In the genomic region with DNA sequence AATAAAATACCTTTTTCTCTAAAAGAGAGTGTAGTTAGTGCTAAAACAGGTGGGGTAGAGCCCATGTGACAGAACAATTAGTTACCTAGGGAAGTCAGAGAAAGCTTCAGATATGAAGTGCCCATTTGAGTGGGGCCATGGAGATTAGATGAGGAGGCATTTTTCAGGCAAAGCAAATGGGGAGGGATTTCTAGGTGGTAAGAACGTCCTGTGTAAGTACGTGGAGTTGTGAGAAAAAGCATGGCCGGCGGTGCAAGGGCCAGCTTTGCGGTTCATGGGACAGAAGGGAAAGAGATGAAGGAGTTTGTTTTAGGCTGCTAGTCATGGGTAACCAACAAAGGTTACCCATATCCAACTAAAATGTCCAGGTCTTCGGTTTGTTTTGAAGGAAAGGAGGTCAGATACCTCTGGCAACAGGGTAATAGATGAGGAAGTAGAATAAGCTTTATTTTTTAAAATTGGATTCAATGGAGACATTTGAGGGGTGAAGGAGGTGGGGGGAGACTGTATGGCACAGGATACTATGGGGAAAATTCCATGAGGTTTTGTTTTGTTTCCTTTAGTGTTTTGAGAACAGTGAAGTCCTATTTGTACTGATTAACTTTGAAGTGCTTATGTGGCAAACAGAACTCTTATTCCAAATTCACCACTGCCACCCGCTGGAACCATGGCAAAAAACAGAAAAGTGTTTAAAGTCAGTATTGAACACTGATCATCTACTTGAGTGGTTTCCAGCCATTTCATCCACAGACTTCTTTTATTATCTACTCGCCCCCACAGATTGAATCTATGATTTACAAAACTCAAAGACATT, we compare ENCODE assay signal across 9 cellular contexts. TPM values are rescaled to one million over a fixed set of nuclear protein-coding genes. Genes with fewer than 3 reads are reported as not detected.
DNase-seq lines count a peak whose midpoint lies in the region; ATAC-seq, FAIRE-seq and TF ChIP-seq lines count a peak whose summit lies in the region.
"Had no signal": no experiment of that assay in that cellular context is flagged by ENCODE, and none has a peak within 500 bp of the region (broad histone marks: within the 10 kb centered on the region; RNA-seq: fewer than 3 reads in every experiment).

No MANE protein-coding gene starts in this region.

- no peak overlapping the region for H3K4me3 Mint-ChIP-seq in naive thymus-derived CD4-positive, alpha-beta T cell
- H3K4me3 Mint-ChIP-seq: T-cell had no signal

- H4K20me1 ChIP-seq in OCI-LY1 (ENCODE audit: insufficient read depth, low read length): no peaks in the 10 kb centered on the region

- POLR2A ChIA-PET in naive thymus-derived CD4-positive, alpha-beta T cell (lab: Charles Lee): no interaction called here

- no peak overlapping the region for H3K4me3 ChIP-seq in OCI-LY1 (ENCODE audit: low read depth, low read length, poor library complexity, severe bottlenecking)
- H3K4me3 ChIP-seq in naive thymus-derived CD4-positive, alpha-beta T cell (ENCODE audit: low read length): no peak overlapping the region

- H3K27me3 Mint-ChIP-seq in naive thymus-derived CD4-positive, alpha-beta T cell: peaks cover 7 to 33% (median 26%) of the 10 kb centered on the region in 5 donors

- intact Hi-C loops in naive thymus-derived CD4-positive, alpha-beta T cell (cut with micrococcal nuclease): no loop called here

- no peaks in the 10 kb centered on the region for H3K9me2 ChIP-seq in OCI-LY1 (ENCODE audit: low read depth, low read length)

- no peak overlapping the region for H2AFZ ChIP-seq in OCI-LY1 (ENCODE audit: low read length)

- no peak overlapping the region for H3K27ac Mint-ChIP-seq in naive thymus-derived CD4-positive, alpha-beta T cell
- H3K27ac Mint-ChIP-seq: T-cell had no signal

- H3K4me2 ChIP-seq in OCI-LY1 (ENCODE audit: low read length): no peak overlapping the region

- H3K27me3 ChIP-seq in OCI-LY1 (ENCODE audit: insufficient read depth, low read length): no peaks in the 10 kb centered on the region
- no peaks in the 10 kb centered on the region for H3K27me3 ChIP-seq in naive thymus-derived CD4-positive, alpha-beta T cell (ENCODE audit: control insufficient read depth in 2 of 2, insufficient read depth in 2 of 2, low read length in 2 of 2)

- no peaks in the 10 kb centered on the region for H3K9me3 Mint-ChIP-seq in naive thymus-derived CD4-positive, alpha-beta T cell
- H3K9me3 Mint-ChIP-seq: T-cell had no signal

- no peaks in the 10 kb centered on the region for H3K36me3 Mint-ChIP-seq in naive thymus-derived CD4-positive, alpha-beta T cell
- H3K36me3 Mint-ChIP-seq: T-cell had no signal

- CTCF ChIA-PET in naive thymus-derived CD4-positive, alpha-beta T cell (lab: Charles Lee): no interaction called here

- peak; percentile 47 for DNase-seq in glomerular visceral epithelial cell (ENCODE audit: extremely low spot score)
- DNase-seq in naive thymus-derived CD4-positive, alpha-beta T cell: no peak
- DNase-seq in ureter (ENCODE audit: low spot score): no peak
- DNase-seq: T-cell had no signal

- no peak overlapping the region for H3K9ac ChIP-seq in OCI-LY1 (ENCODE audit: low read length)

- peaks cover 0 to 8% (median 3%) of the 10 kb centered on the region in 7 donors for H3K4me1 Mint-ChIP-seq in naive thymus-derived CD4-positive, alpha-beta T cell

- H3K79me2 ChIP-seq in OCI-LY1 (ENCODE audit: insufficient read depth, low read length): no peaks in the 10 kb centered on the region

- no peak overlapping the region for H3K27ac ChIP-seq in OCI-LY1 (ENCODE audit: low read depth, low read length, poor library complexity, severe bottlenecking)
- H3K27ac ChIP-seq in naive thymus-derived CD4-positive, alpha-beta T cell (ENCODE audit: low read depth, low read length): no peak overlapping the region

- no peaks in the 10 kb centered on the region for H3K4me1 ChIP-seq in OCI-LY1 (ENCODE audit: insufficient read depth, low read length, severe bottlenecking)
- peaks cover 0 to 4% of the 10 kb centered on the region in 2 donors for H3K4me1 ChIP-seq in naive thymus-derived CD4-positive, alpha-beta T cell (ENCODE audit: control insufficient read depth in 2 of 2, insufficient read depth in 2 of 2, low read length in 2 of 2)

- H3K36me3 ChIP-seq in OCI-LY1 (ENCODE audit: insufficient read depth, low read length): no peaks in the 10 kb centered on the region
- H3K36me3 ChIP-seq in naive thymus-derived CD4-positive, alpha-beta T cell (ENCODE audit: control insufficient read depth in 2 of 3, insufficient read depth in 3 of 3, low read length in 3 of 3): no peaks in the 10 kb centered on the region

- no peaks in the 10 kb centered on the region for H3F3A ChIP-seq in OCI-LY1 (ENCODE audit: insufficient read depth, low read length)

- ATAC-seq in HG02973 (IDR thresholded peaks at IDR 0.05; ENCODE audit: unreplicated experiment): no peak
- ATAC-seq in naive thymus-derived CD4-positive, alpha-beta T cell: no peak
- no peak for ATAC-seq in HG02610 (IDR thresholded peaks at IDR 0.05; ENCODE audit: unreplicated experiment)
- ATAC-seq: T-cell had no signal

- 0 out of 3 replicates have a peak, but pooled peaks have one; percentile 7 for TF ChIP-seq CTCF in GM12872 (IDR thresholded peaks at IDR 0.05; ENCODE audit: insufficient read depth, low read depth, low read length)
- 0 out of 2 replicates have a peak, but pooled peaks have one; percentile 12 for TF ChIP-seq CTCF in OCI-LY1 (IDR thresholded peaks at IDR 0.05; ENCODE audit: low read length)

- H3K9me3 ChIP-seq in OCI-LY1 (ENCODE audit: low read length): no peaks in the 10 kb centered on the region
- no peaks in the 10 kb centered on the region for H3K9me3 ChIP-seq in naive thymus-derived CD4-positive, alpha-beta T cell (ENCODE audit: control insufficient read depth in 2 of 3, low read length in 3 of 3)

- peak; percentile 84 for FAIRE-seq in A204.1 (lab: Jason Lieb, UNC)

RNA-seq across cellular contexts. Expression of a gene that starts 10.0 kb away (rescaled TPM):
- total RNA-seq in naive thymus-derived CD4-positive, alpha-beta T cell: 10 to 100 TPM; 19.0 to 40.4 (median 21.7) TPM
- 10 to 100 TPM; 24.6 to 71.1 TPM for polyA plus RNA-seq in naive thymus-derived CD4-positive, alpha-beta T cell
- total RNA-seq in ureter: 29.1 TPM

RNA-seq across cellular contexts. Expression of a gene that starts 58.2 kb away (rescaled TPM):
- total RNA-seq in naive thymus-derived CD4-positive, alpha-beta T cell: under 1 TPM in 2 of 5 experiments, not detected in 3; 0.08 to 0.86 TPM
- polyA plus RNA-seq in naive thymus-derived CD4-positive, alpha-beta T cell: not detected
- total RNA-seq in ureter: 97.7 TPM

Comparison
In these comparisons a context has a peak if more than half of its experiments do, and no peak if none do; other contexts are left out.
1. RNA of a gene that starts 58.2 kb away (total RNA-seq): 97.7 TPM in ureter (single experiment); 0.08 to 0.86 TPM in naive thymus-derived CD4-positive, alpha-beta T cell; every median in the first group is over 10 times any median in the second.